In the genomic region with DNA sequence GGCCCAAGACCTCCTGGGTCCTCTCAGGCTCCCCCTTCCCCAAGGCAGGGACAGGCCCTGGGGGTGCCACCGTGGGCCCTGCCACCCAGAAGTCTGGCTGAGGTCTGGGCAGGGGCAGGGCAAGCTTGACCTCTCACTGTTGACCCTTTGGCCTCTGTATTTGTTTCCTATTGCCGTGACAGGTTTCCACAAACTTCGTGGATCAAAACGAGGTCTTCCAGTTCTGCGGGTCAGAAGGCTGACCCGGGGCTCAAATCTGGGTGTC, we compare ENCODE assay signal across 1 cellular context.
TF ChIP-seq lines count a peak whose summit lies in the region.

No MANE protein-coding gene starts in this region.

TF ChIP-seq in IMR-90, 13 proteins besides CTCF, POLR2A, EP300 and RAD21:
- TF ChIP-seq RCOR1 (IDR thresholded peaks at IDR 0.05; ENCODE audit: insufficient replicate concordance, low read length), result no peak
- TF ChIP-seq CEBPB (IDR thresholded peaks at IDR 0.05; ENCODE audit: low read depth, low read length), result no peak
- TF ChIP-seq MAZ (IDR thresholded peaks at IDR 0.05; ENCODE audit: borderline replicate concordance, low read depth, low read length), result no peak
- no peak for TF ChIP-seq FOS (IDR thresholded peaks at IDR 0.05; ENCODE audit: low read depth, low read length)
- no peak for TF ChIP-seq RFX5 (IDR thresholded peaks at IDR 0.05; ENCODE audit: low read depth, low read length)
- TF ChIP-seq, protein P1, sequence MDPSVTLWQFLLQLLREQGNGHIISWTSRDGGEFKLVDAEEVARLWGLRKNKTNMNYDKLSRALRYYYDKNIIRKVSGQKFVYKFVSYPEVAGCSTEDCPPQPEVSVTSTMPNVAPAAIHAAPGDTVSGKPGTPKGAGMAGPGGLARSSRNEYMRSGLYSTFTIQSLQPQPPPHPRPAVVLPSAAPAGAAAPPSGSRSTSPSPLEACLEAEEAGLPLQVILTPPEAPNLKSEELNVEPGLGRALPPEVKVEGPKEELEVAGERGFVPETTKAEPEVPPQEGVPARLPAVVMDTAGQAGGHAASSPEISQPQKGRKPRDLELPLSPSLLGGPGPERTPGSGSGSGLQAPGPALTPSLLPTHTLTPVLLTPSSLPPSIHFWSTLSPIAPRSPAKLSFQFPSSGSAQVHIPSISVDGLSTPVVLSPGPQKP (IDR thresholded peaks at IDR 0.05; ENCODE audit: borderline replicate concordance, low read depth, low read length), result no peak
- TF ChIP-seq NFE2L2 (IDR thresholded peaks at IDR 0.05; ENCODE audit: low read depth, low read length), result no peak
- TF ChIP-seq, protein P2, sequence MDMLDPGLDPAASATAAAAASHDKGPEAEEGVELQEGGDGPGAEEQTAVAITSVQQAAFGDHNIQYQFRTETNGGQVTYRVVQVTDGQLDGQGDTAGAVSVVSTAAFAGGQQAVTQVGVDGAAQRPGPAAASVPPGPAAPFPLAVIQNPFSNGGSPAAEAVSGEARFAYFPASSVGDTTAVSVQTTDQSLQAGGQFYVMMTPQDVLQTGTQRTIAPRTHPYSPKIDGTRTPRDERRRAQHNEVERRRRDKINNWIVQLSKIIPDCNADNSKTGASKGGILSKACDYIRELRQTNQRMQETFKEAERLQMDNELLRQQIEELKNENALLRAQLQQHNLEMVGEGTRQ (IDR thresholded peaks at IDR 0.05; ENCODE audit: low read depth, low read length), result no peak
- no peak for TF ChIP-seq SMC3 (IDR thresholded peaks at IDR 0.05; ENCODE audit: low read depth, low read length)
- no peak for TF ChIP-seq MXI1 (IDR thresholded peaks at IDR 0.05; ENCODE audit: borderline replicate concordance, low read depth, low read length)
- TF ChIP-seq CHD1 (IDR thresholded peaks at IDR 0.05; ENCODE audit: low read depth, low read length), result no peak
- TF ChIP-seq BHLHE40 (IDR thresholded peaks at IDR 0.05; ENCODE audit: low read depth, low read length), result no peak
- no peak for TF ChIP-seq MAFK (IDR thresholded peaks at IDR 0.05; ENCODE audit: low read depth, low read length)
